9 cellular contexts compared by ENCODE assay signal in genomic region chr6:53244958-53245357, GRCh38.
DNase-seq lines count a peak whose midpoint lies in the region; ATAC-seq and TF ChIP-seq lines count a peak whose summit lies in the region.
"Had no signal": no experiment of that assay in that cellular context is flagged by ENCODE, and none has a peak within 500 bp of the region (broad histone marks: within the 10 kb centered on the region; RNA-seq: fewer than 3 reads in every experiment).

No MANE protein-coding gene starts in this region.

- TF ChIP-seq CTCF in left lung (IDR thresholded peaks at IDR 0.05), result no peak

- peak overlapping the region in 1 of 2 donors; percentile 81 for H3K27ac ChIP-seq in left lung
- H3K27ac ChIP-seq: 22Rv1 had no signal

- no peaks in the 10 kb centered on the region for H3K27me3 ChIP-seq in left lung

- H3K36me3 ChIP-seq in left lung, result no peaks in the 10 kb centered on the region

- H3K4me1 ChIP-seq in left lung, result peaks cover 0 to 33% of the 10 kb centered on the region in 2 donors

- H3K9me3 ChIP-seq in left lung, result no peaks in the 10 kb centered on the region

- ATAC-seq in GM21529 (IDR thresholded peaks at IDR 0.05; ENCODE audit: unreplicated experiment) (peak; percentile 85), HG03575 (IDR thresholded peaks at IDR 0.05; ENCODE audit: extremely low read depth, insufficient number of reproducible peaks, low FRiP score, unreplicated experiment) (peak; percentile 84), left lung (peak; percentile 36)

- intact Hi-C loops in left lung (cut with DNase I), result no loop called here

- H3K4me3 ChIP-seq in left lung, result no peak overlapping the region

- DNase-seq in NK-92 treated with Interleukin-12 subunit alpha and Interleukin-12 subunit beta, amount 100 ng/mL, for 24 hours (lab: John Stamatoyannopoulos, UW), result peak; percentile 37
- DNase-seq in NK-92 (lab: John Stamatoyannopoulos, UW; ENCODE audit: unreplicated experiment), result no peak
- peak in 1 of 2 donors; percentile 73 for DNase-seq in left lung
- no peak for DNase-seq in superior temporal gyrus (ENCODE audit: extremely low spot score)
- no peak for DNase-seq in NCI-H510A (lab: John Stamatoyannopoulos, UW)
- DNase-seq in HPDE6-E6E7 (ENCODE audit: extremely low spot score), result no peak
